8 cellular contexts compared by ENCODE assay signal in genomic region chr6:134373282-134373922, GRCh38. TPM values are rescaled to one million over a fixed set of nuclear protein-coding genes. Genes with fewer than 3 reads are reported as not detected.
DNase-seq lines count a peak whose midpoint lies in the region; ATAC-seq and TF ChIP-seq lines count a peak whose summit lies in the region.

No MANE protein-coding gene starts in this region.

- H3K9me3 ChIP-seq in hepatocyte (ENCODE audit: low read depth) (no peaks in the 10 kb centered on the region), thyroid gland (no peaks in the 10 kb centered on the region)
- H3K9me3 ChIP-seq in CD4-positive, alpha-beta T cell (ENCODE audit: control insufficient read depth, low read length) = no peaks in the 10 kb centered on the region

- no peak for TF ChIP-seq CTCF in GM20000 (IDR thresholded peaks at IDR 0.05; ENCODE audit: extremely low read depth, missing control alignments)
- no peak for TF ChIP-seq CTCF in hepatocyte (IDR thresholded peaks at IDR 0.05; ENCODE audit: poor library complexity)
- no peak for TF ChIP-seq CTCF in thyroid gland (IDR thresholded peaks at IDR 0.05)
- TF ChIP-seq CTCF in CD4-positive, alpha-beta T cell (IDR thresholded peaks at IDR 0.05) = no peak

- H3K4me3 ChIP-seq in hepatocyte (no peak overlapping the region), thyroid gland (replicated peaks in 1 of 3) (no peak overlapping the region)

- H3K4me3 Mint-ChIP-seq in activated T-helper 2 cell treated with anti-CD3 and anti-CD28 coated beads, Interferon-gamma antibody, Interleukin-2, Interleukin-4, amounts not matched to agents 10 μg/mL and 5 μg/mL and 100 μg/mL, durations not matched to agents 14 hours and 24 hours and 36 hours (ENCODE audit: low read depth) = no peak overlapping the region
- no peak overlapping the region for H3K4me3 Mint-ChIP-seq in CD4-positive, alpha-beta T cell

- H3K27ac Mint-ChIP-seq in activated T-helper 2 cell treated with anti-CD3 and anti-CD28 coated beads, Interferon-gamma antibody, Interleukin-2, Interleukin-4, amounts not matched to agents 10 μg/mL and 5 μg/mL and 100 μg/mL, durations not matched to agents 14 hours and 24 hours and 36 hours = peak overlapping the region; percentile 51
- H3K27ac Mint-ChIP-seq in CD4-positive, alpha-beta T cell = no peak overlapping the region

- DNase-seq in EH (ENCODE audit: low read depth) = peak; percentile 89
- DNase-seq in GM20000 (ENCODE audit: low spot score) = peak; percentile 64
- no peak for DNase-seq in activated T-helper 2 cell treated with anti-CD3 and anti-CD28 coated beads, Interferon-gamma antibody, Interleukin-2, Interleukin-4, amounts not matched to agents 10 μg/mL and 5 μg/mL and 100 μg/mL, durations not matched to agents 14 hours and 24 hours and 36 hours (ENCODE audit: low spot score)
- peak; percentile 25 for DNase-seq in hepatocyte (ENCODE audit: low spot score)
- DNase-seq in thyroid gland = peak; percentile 34 to 35
- DNase-seq in NCI-H446 (lab: John Stamatoyannopoulos, UW) = no peak
- no peak for DNase-seq in CD4-positive, alpha-beta T cell

- H3K36me3 ChIP-seq in hepatocyte (replicated peaks; ENCODE audit: insufficient read depth, low read depth) = no peaks in the 10 kb centered on the region
- no peaks in the 10 kb centered on the region for H3K36me3 ChIP-seq in thyroid gland

- no peaks in the 10 kb centered on the region for H3K9me3 Mint-ChIP-seq in activated T-helper 2 cell treated with anti-CD3 and anti-CD28 coated beads, Interferon-gamma antibody, Interleukin-2, Interleukin-4, amounts not matched to agents 10 μg/mL and 5 μg/mL and 100 μg/mL, durations not matched to agents 14 hours and 24 hours and 36 hours
- H3K9me3 Mint-ChIP-seq in CD4-positive, alpha-beta T cell = no peaks in the 10 kb centered on the region

- WGBS in hepatocyte (ENCODE audit: low lambda C conversion rate, missing lambda C conversion rate) = 65% methylated on average over 5 of the region's 5 CpGs
- 50 to 58% methylated on average over 5 of the region's 5 CpGs for WGBS in thyroid gland, 2 donors

- H3K4me1 ChIP-seq in hepatocyte (ENCODE audit: insufficient read depth) (no peaks in the 10 kb centered on the region), thyroid gland (peaks cover 0 to 6% of the 10 kb centered on the region in 2 donors)

- POLR2A ChIA-PET in CD4-positive, alpha-beta T cell (lab: Charles Lee) = interaction anchor here (0.5 kb wide), 1 partner anchor 147 kb away, joined by 4 read pairs; no protein-coding TSS in a partner anchor

- no peak overlapping the region for H2AFZ ChIP-seq in hepatocyte

- CTCF ChIA-PET in CD4-positive, alpha-beta T cell (lab: Charles Lee) = interaction anchor here (1.1 kb wide), 1 partner anchor 70 kb away, joined by 3 read pairs; no protein-coding TSS in a partner anchor

- H3K27me3 Mint-ChIP-seq in activated T-helper 2 cell treated with anti-CD3 and anti-CD28 coated beads, Interferon-gamma antibody, Interleukin-2, Interleukin-4, amounts not matched to agents 10 μg/mL and 5 μg/mL and 100 μg/mL, durations not matched to agents 14 hours and 24 hours and 36 hours (ENCODE audit: low read depth) = no peaks in the 10 kb centered on the region
- H3K27me3 Mint-ChIP-seq in CD4-positive, alpha-beta T cell = no peaks in the 10 kb centered on the region

- intact Hi-C loops in activated T-helper 2 cell treated with anti-CD3 and anti-CD28 coated beads, Interferon-gamma antibody, Interleukin-2, Interleukin-4, amounts not matched to agents 10 μg/mL and 5 μg/mL and 100 μg/mL, durations not matched to agents 14 hours and 24 hours and 36 hours (cut with micrococcal nuclease) = loop anchor here (2.0 to 10.0 kb wide), 3 partner anchors 21 to 171 kb away; no protein-coding TSS in a partner anchor
- intact Hi-C loops in thyroid gland (cut with DNase I) = no loop called here
- intact Hi-C loops in CD4-positive, alpha-beta T cell (cut with DNase I, micrococcal nuclease) = no loop called here

- no peak for TF ChIP-seq POLR2A in thyroid gland (IDR thresholded peaks at IDR 0.05)

- H3K27ac ChIP-seq in hepatocyte (peak overlapping the region; percentile 65), thyroid gland (peak overlapping the region in 2 of 3 donors; percentile 18 to 28)
- no peak overlapping the region for H3K27ac ChIP-seq in CD4-positive, alpha-beta T cell (ENCODE audit: low read depth, low read length)

- no peaks in the 10 kb centered on the region for H4K20me1 ChIP-seq in hepatocyte (ENCODE audit: insufficient read depth, poor library complexity, severe bottlenecking)

- H3K27me3 ChIP-seq in hepatocyte = no peaks in the 10 kb centered on the region
- H3K27me3 ChIP-seq in thyroid gland = no peaks in the 10 kb centered on the region
- no peaks in the 10 kb centered on the region for H3K27me3 ChIP-seq in CD4-positive, alpha-beta T cell (ENCODE audit: control insufficient read depth, insufficient read depth, low read length)

- H3K4me2 ChIP-seq in hepatocyte = no peak overlapping the region

- no peaks in the 10 kb centered on the region for H3K79me2 ChIP-seq in hepatocyte

- no peaks in the 10 kb centered on the region for H3K36me3 Mint-ChIP-seq in activated T-helper 2 cell treated with anti-CD3 and anti-CD28 coated beads, Interferon-gamma antibody, Interleukin-2, Interleukin-4, amounts not matched to agents 10 μg/mL and 5 μg/mL and 100 μg/mL, durations not matched to agents 14 hours and 24 hours and 36 hours (ENCODE audit: low read depth)
- H3K36me3 Mint-ChIP-seq in CD4-positive, alpha-beta T cell (ENCODE audit: low read depth) = no peaks in the 10 kb centered on the region

- no peaks in the 10 kb centered on the region for H3K9me2 ChIP-seq in hepatocyte (replicated peaks; ENCODE audit: insufficient read depth)

- ATAC-seq in HG03558 (IDR thresholded peaks at IDR 0.05; ENCODE audit: extremely low read depth, unreplicated experiment) = peak; percentile 89
- no peak for ATAC-seq in CD4-positive, alpha-beta T cell (ENCODE audit: poor library complexity)

- peaks cover 30% of the 10 kb centered on the region for H3K4me1 Mint-ChIP-seq in activated T-helper 2 cell treated with anti-CD3 and anti-CD28 coated beads, Interferon-gamma antibody, Interleukin-2, Interleukin-4, amounts not matched to agents 10 μg/mL and 5 μg/mL and 100 μg/mL, durations not matched to agents 14 hours and 24 hours and 36 hours (ENCODE audit: low read depth)
- peaks cover 38% of the 10 kb centered on the region for H3K4me1 Mint-ChIP-seq in CD4-positive, alpha-beta T cell (ENCODE audit: low read depth)

RNA-seq across cellular contexts. Expression of gene SGK1, which starts 55.5 kb away (rescaled TPM):
- 74.0 and 75.7 TPM in 2 replicates for total RNA-seq in activated T-helper 2 cell treated with anti-CD3 and anti-CD28 coated beads, Interferon-gamma antibody, Interleukin-2, Interleukin-4, amounts not matched to agents 10 μg/mL and 5 μg/mL and 100 μg/mL, durations not matched to agents 14 hours and 24 hours and 36 hours
- total RNA-seq in hepatocyte (161 and 190 TPM in 2 replicates), thyroid gland (100 to 1,000 TPM; 151 to 361 (median 194) TPM)
- polyA plus RNA-seq in hepatocyte = 145 and 156 TPM in 2 replicates
- 100 to 1,000 TPM; 117 to 120 TPM for total RNA-seq in CD4-positive, alpha-beta T cell

Comparison
In these comparisons a context has a peak if more than half of its experiments do, and no peak if none do; other contexts are left out.
1. DNase-seq: peak in EH (single experiment), GM20000 (single experiment), hepatocyte (single experiment) and thyroid gland (2 of 2); none in activated T-helper 2 cell treated with anti-CD3 and anti-CD28 coated beads, Interferon-gamma antibody, Interleukin-2, Interleukin-4, amounts not matched to agents 10 μg/mL and 5 μg/mL and 100 μg/mL, durations not matched to agents 14 hours and 24 hours and 36 hours (single experiment), NCI-H446 (0 of 2) and CD4-positive, alpha-beta T cell (0 of 10).